ENCODE assay signal across 10 cellular contexts in genomic region chr17:41527076-41528023, GRCh38. TPM values are rescaled to one million over a fixed set of nuclear protein-coding genes. Genes with fewer than 3 reads are reported as not detected.
DNase-seq lines count a peak whose midpoint lies in the region; ATAC-seq and TF ChIP-seq lines count a peak whose summit lies in the region.
"Had no signal": no experiment of that assay in that cellular context is flagged by ENCODE, and none has a peak within 500 bp of the region (broad histone marks: within the 10 kb centered on the region; RNA-seq: fewer than 3 reads in every experiment).

No MANE protein-coding gene starts in this region.

- H3K27ac ChIP-seq in breast epithelium: peak overlapping the region; percentile 87 to 94
- peak overlapping the region in 2 of 59 donors; percentile 23 to 61 for H3K27ac ChIP-seq in dorsolateral prefrontal cortex
- H3K27ac ChIP-seq in mesenchymal stem cell (ENCODE audit: low read length, poor library complexity, severe bottlenecking): no peak overlapping the region
- peak overlapping the region; percentile 73 for H3K27ac ChIP-seq in urinary bladder (ENCODE audit: low read depth)
- H3K27ac ChIP-seq: gastroesophageal sphincter had no signal

- H3K9ac ChIP-seq in mesenchymal stem cell (ENCODE audit: low read length): peak overlapping the region; percentile 50

- H3K27me3 Mint-ChIP-seq in MCF 10A (ENCODE audit: insufficient read depth, unreplicated experiment): no peaks in the 10 kb centered on the region
- peaks cover 56% of the 10 kb centered on the region for H3K27me3 Mint-ChIP-seq in T-helper 2 cell treated with Interferon-gamma antibody and Interleukin-4, amounts not matched to agents 5 μg/mL and 100 μg/mL, for 36 hours (ENCODE audit: low read depth)

- H3K9me3 ChIP-seq in breast epithelium (no peaks in the 10 kb centered on the region), mesenchymal stem cell (ENCODE audit: control insufficient read depth, low read length) (no peaks in the 10 kb centered on the region)
- H3K9me3 ChIP-seq: gastroesophageal sphincter had no signal

- H2BK5ac ChIP-seq in mesenchymal stem cell (ENCODE audit: low read depth, low read length, poor library complexity, severe bottlenecking): no peak overlapping the region

- H2BK15ac ChIP-seq in mesenchymal stem cell (ENCODE audit: low read depth, poor library complexity, severe bottlenecking): peak overlapping the region; percentile 41

- CTCF ChIA-PET in MCF 10A (lab: Yijun Ruan, JAX): interaction anchor here (1.0 kb wide), 1 partner anchor 22 kb away, joined by 4 read pairs; no protein-coding TSS in a partner anchor

- POLR2A ChIA-PET in MCF 10A (lab: Yijun Ruan, JAX): no interaction called here

- H3K36me3 Mint-ChIP-seq in MCF 10A (ENCODE audit: insufficient read depth, unreplicated experiment): no peaks in the 10 kb centered on the region
- no peaks in the 10 kb centered on the region for H3K36me3 Mint-ChIP-seq in T-helper 2 cell treated with Interferon-gamma antibody and Interleukin-4, amounts not matched to agents 5 μg/mL and 100 μg/mL, for 36 hours (ENCODE audit: low read depth)

- H3K79me1 ChIP-seq in mesenchymal stem cell (replicated peaks; ENCODE audit: low read length, poor library complexity, severe bottlenecking): peaks cover 2% of the 10 kb centered on the region

- peaks cover 25% of the 10 kb centered on the region for H3K4me1 Mint-ChIP-seq in MCF 10A (ENCODE audit: insufficient read depth, unreplicated experiment)
- H3K4me1 Mint-ChIP-seq in T-helper 2 cell treated with Interferon-gamma antibody and Interleukin-4, amounts not matched to agents 5 μg/mL and 100 μg/mL, for 36 hours (ENCODE audit: low read depth): no peaks in the 10 kb centered on the region

- WGBS in mesenchymal stem cell: 6% methylated on average over 59 of the region's 60 CpGs
- whole genome bisulfite sequencing in urinary bladder: 8% methylated on average over 60 of the region's 60 CpGs

- H3K4ac ChIP-seq in mesenchymal stem cell (ENCODE audit: low read depth in 1 of 2, low read length in 2 of 2): peak overlapping the region; percentile 42 to 68

- no peaks in the 10 kb centered on the region for H3K9me3 Mint-ChIP-seq in MCF 10A (ENCODE audit: unreplicated experiment)
- H3K9me3 Mint-ChIP-seq in T-helper 2 cell treated with Interferon-gamma antibody and Interleukin-4, amounts not matched to agents 5 μg/mL and 100 μg/mL, for 36 hours: no peaks in the 10 kb centered on the region

- H2AK5ac ChIP-seq in mesenchymal stem cell (ENCODE audit: low read length, severe bottlenecking): no peak overlapping the region

- H2AFZ ChIP-seq in mesenchymal stem cell (ENCODE audit: low read depth, low read length): peak overlapping the region; percentile 36

- no peaks in the 10 kb centered on the region for H3K36me3 ChIP-seq in breast epithelium
- H3K36me3 ChIP-seq in mesenchymal stem cell (ENCODE audit: control insufficient read depth in 1 of 2, insufficient read depth in 2 of 2, low read depth in 1 of 2, low read length in 2 of 2): peaks cover 0 to 25% of the 10 kb centered on the region in 2 experiments
- H3K36me3 ChIP-seq in urinary bladder (ENCODE audit: insufficient read depth): no peaks in the 10 kb centered on the region
- H3K36me3 ChIP-seq: gastroesophageal sphincter had no signal

- BruUV-seq in MCF 10A (replicated peaks; lab: Mats Ljungman, UMichigan): no TSS peak

- H3K14ac ChIP-seq in mesenchymal stem cell (ENCODE audit: low read length in 2 of 2): peak overlapping the region in 1 of 2 experiments; percentile 90

- intact Hi-C loops in breast epithelium (cut with DNase I; ENCODE audit: low total_unique reads): no loop called here
- intact Hi-C loops in MCF 10A (cut with micrococcal nuclease): no loop called here
- intact Hi-C loops in dorsolateral prefrontal cortex (cut with DNase I): no loop called here

- H3K4me2 ChIP-seq in mesenchymal stem cell (ENCODE audit: low read length, poor library complexity, severe bottlenecking): peak overlapping the region; percentile 76

- H3K4me1 ChIP-seq in breast epithelium: peaks cover 0 to 4% of the 10 kb centered on the region in 2 donors
- H3K4me1 ChIP-seq in mesenchymal stem cell (ENCODE audit: control insufficient read depth, insufficient read depth, low read depth, low read length): peaks cover 43% of the 10 kb centered on the region
- H3K4me1 ChIP-seq in urinary bladder (ENCODE audit: insufficient read depth): no peaks in the 10 kb centered on the region

- TF ChIP-seq CTCF in breast epithelium (IDR thresholded peaks at IDR 0.05): no peak
- TF ChIP-seq CTCF in MCF 10A (IDR thresholded peaks at IDR 0.05; ENCODE audit: unreplicated experiment): no peak
- TF ChIP-seq CTCF in dorsolateral prefrontal cortex (IDR thresholded peaks at IDR 0.05 in 54 of 56, conservative IDR thresholded peaks at IDR 0.05 in 2 of 56; ENCODE audit: low read depth in 1 of 56, partially characterized antibody in 56 of 56): no peak

- H3K23ac ChIP-seq in mesenchymal stem cell (ENCODE audit: low read length in 2 of 2): peak overlapping the region in 1 of 2 experiments; percentile 94

- TF ChIP-seq POLR2A in breast epithelium (IDR thresholded peaks at IDR 0.05): no peak

- no peak overlapping the region for H3K4me3 Mint-ChIP-seq in MCF 10A (ENCODE audit: unreplicated experiment)
- no peak overlapping the region for H3K4me3 Mint-ChIP-seq in T-helper 2 cell treated with Interferon-gamma antibody and Interleukin-4, amounts not matched to agents 5 μg/mL and 100 μg/mL, for 36 hours

- peak overlapping the region; percentile 88 for H4K8ac ChIP-seq in mesenchymal stem cell (ENCODE audit: low read length)

- no peak for ATAC-seq in HG02678 (IDR thresholded peaks at IDR 0.05; ENCODE audit: unreplicated experiment)
- ATAC-seq: gastroesophageal sphincter had no signal

- H2BK120ac ChIP-seq in mesenchymal stem cell (ENCODE audit: low read depth, low read length): peak overlapping the region; percentile 61

- H4K91ac ChIP-seq in mesenchymal stem cell (ENCODE audit: low read length): peak overlapping the region; percentile 93

- H3K18ac ChIP-seq in mesenchymal stem cell (ENCODE audit: low read depth in 1 of 2, low read length in 2 of 2): peak overlapping the region; percentile 82 to 92

- DNase-seq in breast epithelium (ENCODE audit: low spot score in 2 of 2): no peak
- no peak for DNase-seq in MCF 10A (ENCODE audit: unreplicated experiment)
- DNase-seq in dorsolateral prefrontal cortex: peak in 1 of 10 donors; percentile 54
- peak; percentile 55 for DNase-seq in mesenchymal stem cell
- DNase-seq in T-helper 2 cell treated with Interferon-gamma antibody and Interleukin-4, amounts not matched to agents 5 μg/mL and 100 μg/mL, for 36 hours (ENCODE audit: low spot score): no peak
- DNase-seq in MV-4-11 (lab: John Stamatoyannopoulos, UW): no peak

- H3K4me3 ChIP-seq in breast epithelium (peak overlapping the region in 2 of 3 donors; percentile 57 to 69), dorsolateral prefrontal cortex (peak overlapping the region in 32 of 59 donors; percentile 3 to 53 (median 32)), mesenchymal stem cell (ENCODE audit: insufficient read depth in 1 of 2, low read depth in 1 of 2, low read length in 2 of 2) (peak overlapping the region; percentile 66 to 73), urinary bladder (ENCODE audit: low read depth, low read length) (peak overlapping the region; percentile 34)

- peak overlapping the region; percentile 42 to 49 for H2BK12ac ChIP-seq in mesenchymal stem cell (ENCODE audit: low read length in 2 of 2)

- H3K27me3 ChIP-seq in breast epithelium: peaks cover 3 to 18% of the 10 kb centered on the region in 2 donors
- peaks cover 0 to 58% (median 41%) of the 10 kb centered on the region in 45 donors for H3K27me3 ChIP-seq in dorsolateral prefrontal cortex
- H3K27me3 ChIP-seq in mesenchymal stem cell (ENCODE audit: control insufficient read depth in 1 of 2, insufficient read depth in 1 of 2, low read length in 2 of 2): peaks cover 0 to 16% of the 10 kb centered on the region in 2 experiments

- no peak overlapping the region for H3K27ac Mint-ChIP-seq in MCF 10A (ENCODE audit: low read depth, unreplicated experiment)
- H3K27ac Mint-ChIP-seq in T-helper 2 cell treated with Interferon-gamma antibody and Interleukin-4, amounts not matched to agents 5 μg/mL and 100 μg/mL, for 36 hours: no peak overlapping the region

RNA-seq across cellular contexts. Expression of gene KRT19, which starts 0.8 kb away (rescaled TPM):
- total RNA-seq in breast epithelium: 1,000 to 10,000 TPM in 1 of 3 donors, 100 to 1,000 TPM in 1, 1 to 10 TPM in 1; 6.7 to 1,011 (median 375) TPM
- 0.68 TPM in 1 of 2 replicates, not detected in the other for total RNA-seq in MCF 10A (2022)
- total RNA-seq in dorsolateral prefrontal cortex: 10 to 100 TPM in 1 of 120 experiments, 1 to 10 TPM in 78, under 1 TPM in 26, not detected in 15; 0.34 to 13.9 (median 1.5) TPM
- 92.7 TPM for polyA plus RNA-seq in mesenchymal stem cell (2013, experiment 1 of 2)
- 91.5 TPM for polyA plus RNA-seq in mesenchymal stem cell (2013, experiment 2 of 2)
- total RNA-seq in urinary bladder: 299 TPM
- polyA plus RNA-seq in urinary bladder: 418 TPM
- total RNA-seq: T-helper 2 cell treated with Interferon-gamma antibody and Interleukin-4, amounts not matched to agents 100 ng/mL and 5 ng/mL, for 36 hours had no signal

RNA-seq across cellular contexts. Expression of gene KRT15, which starts 8.7 kb away (rescaled TPM):
- total RNA-seq in breast epithelium: 1,000 to 10,000 TPM in 1 of 3 donors, 100 to 1,000 TPM in 1, under 1 TPM in 1; 0.80 to 2,244 (median 331) TPM
- 28.8 and 83.4 TPM in 2 replicates for total RNA-seq in MCF 10A (2022)
- 1 to 10 TPM in 4 of 120 experiments, under 1 TPM in 10, not detected in 106; 0.09 to 1.3 (median 0.78) TPM for total RNA-seq in dorsolateral prefrontal cortex
- 0.46 TPM for polyA plus RNA-seq in mesenchymal stem cell (2013, experiment 1 of 2)
- 0.52 TPM for polyA plus RNA-seq in mesenchymal stem cell (2013, experiment 2 of 2)
- 4.7 TPM for total RNA-seq in urinary bladder
- polyA plus RNA-seq in urinary bladder: 11.9 TPM
- total RNA-seq: T-helper 2 cell treated with Interferon-gamma antibody and Interleukin-4, amounts not matched to agents 100 ng/mL and 5 ng/mL, for 36 hours had no signal

RNA-seq across cellular contexts. Expression of gene KRT13, which starts 21.9 kb away (rescaled TPM):
- total RNA-seq in breast epithelium: 1 to 10 TPM in 1 of 3 donors, not detected in 2; 1.6 TPM
- total RNA-seq in MCF 10A (2022): not detected in 2 replicates
- 1 to 10 TPM in 2 of 120 experiments, under 1 TPM in 1, not detected in 117; 0.70 to 1.8 (median 1.2) TPM for total RNA-seq in dorsolateral prefrontal cortex
- not detected for polyA plus RNA-seq in mesenchymal stem cell (2013, experiment 1 of 2)
- not detected for polyA plus RNA-seq in mesenchymal stem cell (2013, experiment 2 of 2)
- 356 TPM for total RNA-seq in urinary bladder
- polyA plus RNA-seq in urinary bladder: 401 TPM
- total RNA-seq: T-helper 2 cell treated with Interferon-gamma antibody and Interleukin-4, amounts not matched to agents 100 ng/mL and 5 ng/mL, for 36 hours had no signal

RNA-seq across cellular contexts. Expression of gene KRT36, which starts 37.6 kb away (rescaled TPM):
- not detected for total RNA-seq in breast epithelium
- not detected in 2 replicates for total RNA-seq in MCF 10A (2022)
- total RNA-seq in dorsolateral prefrontal cortex: not detected
- polyA plus RNA-seq in mesenchymal stem cell (2013, experiment 1 of 2): 0.11 TPM
- 0.11 TPM for polyA plus RNA-seq in mesenchymal stem cell (2013, experiment 2 of 2)
- total RNA-seq in urinary bladder: not detected
- not detected for polyA plus RNA-seq in urinary bladder
- total RNA-seq: gastroesophageal sphincter; T-helper 2 cell treated with Interferon-gamma antibody and Interleukin-4, amounts not matched to agents 100 ng/mL and 5 ng/mL, for 36 hours had no signal

RNA-seq across cellular contexts. Expression of gene KRT9, which starts 44.5 kb away (rescaled TPM):
- under 1 TPM in 1 of 3 donors, not detected in 2; 0.44 TPM for total RNA-seq in breast epithelium
- 0.21 and 0.27 TPM in 2 replicates for total RNA-seq in MCF 10A (2022)
- under 1 TPM in 3 of 120 experiments, not detected in 117; 0.18 to 0.33 (median 0.24) TPM for total RNA-seq in dorsolateral prefrontal cortex
- polyA plus RNA-seq in mesenchymal stem cell (2013, experiment 1 of 2): not detected
- not detected for polyA plus RNA-seq in mesenchymal stem cell (2013, experiment 2 of 2)
- total RNA-seq in urinary bladder: not detected
- not detected for polyA plus RNA-seq in urinary bladder
- total RNA-seq: gastroesophageal sphincter; T-helper 2 cell treated with Interferon-gamma antibody and Interleukin-4, amounts not matched to agents 100 ng/mL and 5 ng/mL, for 36 hours had no signal

Comparison
In these comparisons a context has a peak if more than half of its experiments do, and no peak if none do; other contexts are left out.
1. RNA of gene KRT13, which starts 21.9 kb away (total RNA-seq): 356 TPM in urinary bladder (single experiment); 1.6 TPM in breast epithelium, not detected in MCF 10A and 0.70 to 1.8 TPM in dorsolateral prefrontal cortex; every median in the first group is over 100 times any median in the second.
2. Peak in every context shown above with its lines, with median percentiles within 50 percentile points of each other: H3K4me3 ChIP-seq.